ENCODE assay signal across 1 cellular context in genomic region chr11:67267188-67268035, GRCh38.
TF ChIP-seq lines count a peak whose summit lies in the region.

No MANE protein-coding gene starts in this region.

TF ChIP-seq in HCT116, 20 proteins besides CTCF, POLR2A, EP300 and RAD21 (continued from another document):
- TF ChIP-seq, protein P1, sequence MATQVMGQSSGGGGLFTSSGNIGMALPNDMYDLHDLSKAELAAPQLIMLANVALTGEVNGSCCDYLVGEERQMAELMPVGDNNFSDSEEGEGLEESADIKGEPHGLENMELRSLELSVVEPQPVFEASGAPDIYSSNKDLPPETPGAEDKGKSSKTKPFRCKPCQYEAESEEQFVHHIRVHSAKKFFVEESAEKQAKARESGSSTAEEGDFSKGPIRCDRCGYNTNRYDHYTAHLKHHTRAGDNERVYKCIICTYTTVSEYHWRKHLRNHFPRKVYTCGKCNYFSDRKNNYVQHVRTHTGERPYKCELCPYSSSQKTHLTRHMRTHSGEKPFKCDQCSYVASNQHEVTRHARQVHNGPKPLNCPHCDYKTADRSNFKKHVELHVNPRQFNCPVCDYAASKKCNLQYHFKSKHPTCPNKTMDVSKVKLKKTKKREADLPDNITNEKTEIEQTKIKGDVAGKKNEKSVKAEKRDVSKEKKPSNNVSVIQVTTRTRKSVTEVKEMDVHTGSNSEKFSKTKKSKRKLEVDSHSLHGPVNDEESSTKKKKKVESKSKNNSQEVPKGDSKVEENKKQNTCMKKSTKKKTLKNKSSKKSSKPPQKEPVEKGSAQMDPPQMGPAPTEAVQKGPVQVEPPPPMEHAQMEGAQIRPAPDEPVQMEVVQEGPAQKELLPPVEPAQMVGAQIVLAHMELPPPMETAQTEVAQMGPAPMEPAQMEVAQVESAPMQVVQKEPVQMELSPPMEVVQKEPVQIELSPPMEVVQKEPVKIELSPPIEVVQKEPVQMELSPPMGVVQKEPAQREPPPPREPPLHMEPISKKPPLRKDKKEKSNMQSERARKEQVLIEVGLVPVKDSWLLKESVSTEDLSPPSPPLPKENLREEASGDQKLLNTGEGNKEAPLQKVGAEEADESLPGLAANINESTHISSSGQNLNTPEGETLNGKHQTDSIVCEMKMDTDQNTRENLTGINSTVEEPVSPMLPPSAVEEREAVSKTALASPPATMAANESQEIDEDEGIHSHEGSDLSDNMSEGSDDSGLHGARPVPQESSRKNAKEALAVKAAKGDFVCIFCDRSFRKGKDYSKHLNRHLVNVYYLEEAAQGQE (IDR thresholded peaks at IDR 0.05; ENCODE audit: low read depth) = no peak
- no peak for TF ChIP-seq CEBPB (IDR thresholded peaks at IDR 0.05; ENCODE audit: low read depth)
